In the genomic region with DNA sequence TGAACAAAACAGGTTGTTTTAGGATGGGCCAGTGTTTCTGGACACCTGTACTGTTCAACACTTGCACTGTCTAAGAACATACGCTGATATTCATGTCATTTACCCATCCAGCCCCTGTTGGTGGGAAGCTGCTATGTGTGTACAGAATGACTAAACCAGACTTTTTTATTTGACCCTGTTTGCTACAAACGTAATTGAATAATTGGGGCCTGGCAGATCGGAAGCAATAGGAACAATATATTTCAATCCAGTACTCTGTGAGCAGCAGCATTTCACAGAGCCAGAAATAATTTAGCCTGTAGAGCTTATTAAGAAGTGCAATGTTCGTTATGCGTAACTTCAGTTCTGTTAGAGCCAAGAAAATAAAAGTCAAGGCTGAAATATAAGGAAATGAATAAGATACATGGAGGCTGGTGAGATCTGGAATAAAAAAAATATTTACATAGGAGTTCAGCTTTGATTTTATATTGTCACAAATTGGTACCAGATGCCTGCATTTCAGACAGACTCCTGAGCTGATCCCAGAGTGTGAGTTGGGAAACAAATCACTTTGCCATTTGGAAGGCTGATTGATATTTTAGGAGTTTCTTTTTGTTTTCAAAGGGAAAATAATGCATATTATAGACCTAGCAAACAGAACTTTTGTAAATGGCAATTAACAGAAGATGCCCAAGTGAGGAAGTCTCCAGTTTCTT, we compare ENCODE assay signal across 1 cellular context.
A peak's percentile ranks its signal among the peaks of the same experiment; 100 is the strongest.
TF ChIP-seq lines count a peak whose summit lies in the region.

No MANE protein-coding gene starts in this region.

TF ChIP-seq in HEK293, 187 proteins besides CTCF, POLR2A, EP300 and RAD21:
- TF ChIP-seq, protein P1, sequence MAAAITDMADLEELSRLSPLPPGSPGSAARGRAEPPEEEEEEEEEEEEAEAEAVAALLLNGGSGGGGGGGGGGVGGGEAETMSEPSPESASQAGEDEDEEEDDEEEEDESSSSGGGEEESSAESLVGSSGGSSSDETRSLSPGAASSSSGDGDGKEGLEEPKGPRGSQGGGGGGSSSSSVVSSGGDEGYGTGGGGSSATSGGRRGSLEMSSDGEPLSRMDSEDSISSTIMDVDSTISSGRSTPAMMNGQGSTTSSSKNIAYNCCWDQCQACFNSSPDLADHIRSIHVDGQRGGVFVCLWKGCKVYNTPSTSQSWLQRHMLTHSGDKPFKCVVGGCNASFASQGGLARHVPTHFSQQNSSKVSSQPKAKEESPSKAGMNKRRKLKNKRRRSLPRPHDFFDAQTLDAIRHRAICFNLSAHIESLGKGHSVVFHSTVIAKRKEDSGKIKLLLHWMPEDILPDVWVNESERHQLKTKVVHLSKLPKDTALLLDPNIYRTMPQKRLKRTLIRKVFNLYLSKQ (tag by site-specific recombination; IDR thresholded peaks at IDR 0.05; ENCODE audit: borderline replicate concordance), result no peak
- no peak for TF ChIP-seq ZNF202 (tag by site-specific recombination; IDR thresholded peaks at IDR 0.05; ENCODE audit: borderline replicate concordance)
- TF ChIP-seq, protein P2, sequence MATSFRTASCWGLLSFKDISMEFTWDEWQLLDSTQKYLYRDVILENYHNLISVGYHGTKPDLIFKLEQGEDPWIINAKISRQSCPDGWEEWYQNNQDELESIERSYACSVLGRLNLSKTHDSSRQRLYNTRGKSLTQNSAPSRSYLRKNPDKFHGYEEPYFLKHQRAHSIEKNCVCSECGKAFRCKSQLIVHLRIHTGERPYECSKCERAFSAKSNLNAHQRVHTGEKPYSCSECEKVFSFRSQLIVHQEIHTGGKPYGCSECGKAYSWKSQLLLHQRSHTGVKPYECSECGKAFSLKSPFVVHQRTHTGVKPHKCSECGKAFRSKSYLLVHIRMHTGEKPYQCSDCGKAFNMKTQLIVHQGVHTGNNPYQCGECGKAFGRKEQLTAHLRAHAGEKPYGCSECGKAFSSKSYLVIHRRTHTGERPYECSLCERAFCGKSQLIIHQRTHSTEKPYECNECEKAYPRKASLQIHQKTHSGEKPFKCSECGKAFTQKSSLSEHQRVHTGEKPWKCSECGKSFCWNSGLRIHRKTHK (tag by site-specific recombination; IDR thresholded peaks at IDR 0.05), result peak; percentile 27; the same call in 1 of the 2 replicates
- peak; percentile 80; the same call in 1 of the 2 replicates for TF ChIP-seq ZBTB17 (tag by site-specific recombination; IDR thresholded peaks at IDR 0.05)
